Comparison of ENCODE assay signal across 17 cellular contexts in genomic region chr2:181957668-181958067, GRCh38. TPM values are rescaled to one million over a fixed set of nuclear protein-coding genes. Genes with fewer than 3 reads are reported as not detected.
"Had no signal": no experiment of that assay in that cellular context is flagged by ENCODE, and none has a peak within 500 bp of the region (broad histone marks: within the 10 kb centered on the region; RNA-seq: fewer than 3 reads in every experiment).

No MANE protein-coding gene starts in this region.

- DNase-seq: activated CD4-positive, alpha-beta T cell treated with anti-CD3 and anti-CD28 coated beads, Interleukin-2, amount 50 U/mL, for 1 hour; activated naive CD8-positive, alpha-beta T cell treated with anti-CD3 and anti-CD28 coated beads for 36 hours; amygdala; effector memory CD4-positive, alpha-beta T cell; heart left ventricle; left cardiac atrium; lower lobe of right lung; naive B cell; pancreas; stimulated activated CD4-positive, alpha-beta T cell treated with anti-CD3 and anti-CD28 coated beads, Interleukin-2, amount 100 ng/mL, for 48 hours; stimulated activated naive B cell treated with anti-CD40 and anti-IgM and Interleukin-4, amounts not matched to agents 10 μg/mL and 1 μg/mL and 100 μg/mL, for 72 hours; tibial artery; uterus had no signal

- H2AFZ ChIP-seq: neural progenitor cell had no signal

- ATAC-seq: activated CD4-positive, CD25-positive, alpha-beta regulatory T cell treated with anti-CD3 and anti-CD28 coated beads, Interleukin-2, amount 50 U/mL, for 24 hours; heart left ventricle; left cardiac atrium had no signal

- H3K9me3 Mint-ChIP-seq: activated naive CD8-positive, alpha-beta T cell treated with anti-CD3 and anti-CD28 coated beads for 36 hours; activated T-helper 1 cell treated with anti-CD3 and anti-CD28 coated beads, Interleukin-12 subunit alpha, Interleukin-12 subunit beta, Interleukin-2, Interleukin-4 antibody, amounts not matched to agents 30 ng/mL and 10 ng/mL and 1 ng/mL, durations not matched to agents 14 hours and 24 hours and 36 hours; naive B cell; neural progenitor cell; stimulated activated naive B cell treated with anti-CD40 and anti-IgM and Interleukin-4, amounts not matched to agents 10 μg/mL and 1 μg/mL and 100 μg/mL, for 72 hours had no signal

- H3K36me3 ChIP-seq: heart left ventricle, lower lobe of right lung, neural progenitor cell, pancreas, tibial artery, uterus had no signal

- H3K4me1 ChIP-seq: uterus had no signal

- H3K36me3 Mint-ChIP-seq: activated naive CD8-positive, alpha-beta T cell treated with anti-CD3 and anti-CD28 coated beads for 36 hours; naive B cell; neural progenitor cell; stimulated activated naive B cell treated with anti-CD40 and anti-IgM and Interleukin-4, amounts not matched to agents 10 μg/mL and 1 μg/mL and 100 μg/mL, for 72 hours had no signal

- H3K27ac Mint-ChIP-seq: activated naive CD8-positive, alpha-beta T cell treated with anti-CD3 and anti-CD28 coated beads for 36 hours; activated T-helper 1 cell treated with anti-CD3 and anti-CD28 coated beads, Interleukin-12 subunit alpha, Interleukin-12 subunit beta, Interleukin-2, Interleukin-4 antibody, amounts not matched to agents 30 ng/mL and 10 ng/mL and 1 ng/mL, durations not matched to agents 14 hours and 24 hours and 36 hours; naive B cell; neural progenitor cell; stimulated activated naive B cell treated with anti-CD40 and anti-IgM and Interleukin-4, amounts not matched to agents 10 μg/mL and 1 μg/mL and 100 μg/mL, for 72 hours had no signal

- H3K4me2 ChIP-seq: neural progenitor cell had no signal

- H3K4me3 Mint-ChIP-seq: activated naive CD8-positive, alpha-beta T cell treated with anti-CD3 and anti-CD28 coated beads for 36 hours; activated T-helper 1 cell treated with anti-CD3 and anti-CD28 coated beads, Interleukin-12 subunit alpha, Interleukin-12 subunit beta, Interleukin-2, Interleukin-4 antibody, amounts not matched to agents 30 ng/mL and 10 ng/mL and 1 ng/mL, durations not matched to agents 14 hours and 24 hours and 36 hours; naive B cell; neural progenitor cell; stimulated activated naive B cell treated with anti-CD40 and anti-IgM and Interleukin-4, amounts not matched to agents 10 μg/mL and 1 μg/mL and 100 μg/mL, for 72 hours had no signal

- H3K4me3 ChIP-seq: heart left ventricle, lower lobe of right lung, neural progenitor cell, pancreas, tibial artery, uterus had no signal

- H3K9me3 ChIP-seq: heart left ventricle, lower lobe of right lung, pancreas, tibial artery, uterus had no signal

- H3K27ac ChIP-seq: heart left ventricle, lower lobe of right lung, neural progenitor cell, pancreas, tibial artery, uterus had no signal

- H3K27me3 ChIP-seq: heart left ventricle, neural progenitor cell, pancreas, tibial artery, uterus had no signal

- H3K9ac ChIP-seq: neural progenitor cell had no signal

RNA-seq across cellular contexts. Expression of gene PPP1R1C, which starts 28.0 kb away (rescaled TPM):
- total RNA-seq: activated CD8-positive, alpha-beta memory T cell treated with anti-CD3 and anti-CD28 coated beads for 36 hours; activated naive CD8-positive, alpha-beta T cell treated with anti-CD3 and anti-CD28 coated beads for 36 hours; activated T-helper 1 cell treated with anti-CD3 and anti-CD28 coated beads, Interleukin-12 subunit alpha, Interleukin-12 subunit beta, Interleukin-2, Interleukin-4 antibody, amounts not matched to agents 30 ng/mL and 10 ng/mL and 1 ng/mL, durations not matched to agents 14 hours and 24 hours and 36 hours had no signal
